Comparison of ENCODE assay signal across 8 cellular contexts in the genomic region with DNA sequence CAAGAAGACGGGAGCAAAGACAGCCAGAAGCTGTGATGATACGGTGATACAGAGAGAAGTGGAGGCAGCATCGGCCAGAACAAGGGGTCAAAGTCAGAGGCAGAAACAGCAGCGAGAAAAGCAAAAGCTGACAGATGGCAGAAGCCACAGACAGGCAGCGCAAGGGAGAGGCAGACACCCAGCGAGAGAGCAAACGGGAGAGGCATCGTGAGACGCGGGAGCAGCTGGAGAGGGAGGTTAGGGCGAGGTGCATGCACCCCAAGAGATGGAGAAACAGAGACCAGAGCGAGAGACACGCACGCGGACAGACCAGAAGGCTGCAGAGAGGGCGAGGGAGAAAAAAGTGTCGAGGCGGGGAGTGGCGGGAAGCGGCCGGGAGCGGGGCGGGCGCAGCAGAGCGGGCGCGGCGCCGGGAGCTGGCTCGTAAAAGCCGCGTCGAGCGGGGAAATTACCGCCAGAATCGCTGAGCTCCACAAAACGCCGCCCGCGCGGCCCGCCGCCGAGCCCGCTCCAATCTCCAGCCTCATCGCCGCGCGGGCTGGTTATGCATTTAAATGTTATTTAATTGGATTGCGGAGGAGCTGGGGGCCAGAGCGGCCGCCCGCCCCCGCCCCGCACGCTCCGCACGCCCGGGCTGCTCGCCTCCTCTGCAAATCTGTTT. TPM values are rescaled to one million over a fixed set of nuclear protein-coding genes. Genes with fewer than 3 reads are reported as not detected.
DNase-seq lines count a peak whose midpoint lies in the region; ATAC-seq and TF ChIP-seq lines count a peak whose summit lies in the region.

No MANE protein-coding gene starts in this region.

- H3K4me1 ChIP-seq in muscle layer of duodenum (ENCODE audit: control insufficient read depth in 1 of 2, insufficient read depth in 2 of 2, low read length in 2 of 2) (peaks cover 0 to 11% of the 10 kb centered on the region in 2 donors), vagina (peaks cover 13% of the 10 kb centered on the region)

- no peaks in the 10 kb centered on the region for H3K9me3 Mint-ChIP-seq in endothelial cell (ENCODE audit: unreplicated experiment)

- no peaks in the 10 kb centered on the region for H3K36me3 Mint-ChIP-seq in endothelial cell (ENCODE audit: low read depth, unreplicated experiment)

- H3K36me3 ChIP-seq in WERI-Rb-1 (no peaks in the 10 kb centered on the region), muscle layer of duodenum (ENCODE audit: control insufficient read depth in 1 of 2, insufficient read depth in 2 of 2, low read length in 2 of 2) (no peaks in the 10 kb centered on the region), vagina (no peaks in the 10 kb centered on the region)

- no peak for TF ChIP-seq POLR2A in vagina (IDR thresholded peaks at IDR 0.05)

- H3K27ac ChIP-seq in WERI-Rb-1 (peak overlapping the region; percentile 94), muscle layer of duodenum (ENCODE audit: low read length) (no peak overlapping the region), vagina (no peak overlapping the region)

- H3K27me3 Mint-ChIP-seq in endothelial cell (ENCODE audit: unreplicated experiment): peaks cover 8% of the 10 kb centered on the region

- H3K27ac Mint-ChIP-seq in endothelial cell (ENCODE audit: unreplicated experiment): no peak overlapping the region

- H3K4me3 ChIP-seq in WERI-Rb-1 (ENCODE audit: low read depth, low read length) (peak overlapping the region; percentile 24), muscle layer of duodenum (ENCODE audit: low read depth in 1 of 2, low read length in 2 of 2) (peak overlapping the region; percentile 51 to 63), vagina (peak overlapping the region; percentile 31 to 39)

- H3K27me3 ChIP-seq in WERI-Rb-1 (ENCODE audit: insufficient read depth, low read depth, severe bottlenecking): no peaks in the 10 kb centered on the region
- peaks cover 7% of the 10 kb centered on the region for H3K27me3 ChIP-seq in muscle layer of duodenum (ENCODE audit: low read depth, low read length)
- no peaks in the 10 kb centered on the region for H3K27me3 ChIP-seq in vagina

- intact Hi-C loops in vagina (cut with DNase I): no loop called here

- TF ChIP-seq CTCF in WERI-Rb-1 (IDR thresholded peaks at IDR 0.05; ENCODE audit: low read depth, low read length): no peak
- no peak for TF ChIP-seq CTCF in endothelial cell (IDR thresholded peaks at IDR 0.05; ENCODE audit: unreplicated experiment)
- no peak for TF ChIP-seq CTCF in vagina (IDR thresholded peaks at IDR 0.05)

- peaks cover 8% of the 10 kb centered on the region for H3K4me1 Mint-ChIP-seq in endothelial cell (ENCODE audit: unreplicated experiment)

- DNase-seq in COLO668 (lab: John Stamatoyannopoulos, UW; ENCODE audit: unreplicated experiment) (peak; percentile 34), M059J (ENCODE audit: low read depth) (peak; percentile 33), WERI-Rb-1 (peak; percentile 73), endothelial cell (ENCODE audit: low spot score) (peak; percentile 34), vagina (ENCODE audit: extremely low spot score in 2 of 2) (no peak)

- ATAC-seq in GM19395 (IDR thresholded peaks at IDR 0.05; ENCODE audit: unreplicated experiment) (no peak), HG03457 (IDR thresholded peaks at IDR 0.05; ENCODE audit: unreplicated experiment) (no peak)

- no peaks in the 10 kb centered on the region for H3K9me3 ChIP-seq in WERI-Rb-1 (ENCODE audit: severe bottlenecking)
- H3K9me3 ChIP-seq in muscle layer of duodenum (ENCODE audit: control insufficient read depth in 1 of 2, low read length in 2 of 2): no peaks in the 10 kb centered on the region
- no peaks in the 10 kb centered on the region for H3K9me3 ChIP-seq in vagina

- no peak overlapping the region for H3K4me3 Mint-ChIP-seq in endothelial cell (ENCODE audit: unreplicated experiment)

RNA-seq across cellular contexts. Expression of gene SMUG1, which starts 15.6 kb away (rescaled TPM):
- 36.9 and 38.2 TPM in 2 replicates for total RNA-seq in M059J (2014; rRNA removed; shearing (Covaris generic))
- total RNA-seq in endothelial cell (ENCODE audit: unreplicated experiment) (24.2 TPM), vagina (16.5 TPM)

Comparison
In these comparisons a context has a peak if more than half of its experiments do, and no peak if none do; other contexts are left out.
1. DNase-seq: peak in COLO668 (single experiment), M059J (single experiment), WERI-Rb-1 (single experiment) and endothelial cell (single experiment); none in vagina (0 of 2).
2. Peak in every context shown above with its lines, with median percentiles within 50 percentile points of each other: H3K4me3 ChIP-seq.